In the genomic region with DNA sequence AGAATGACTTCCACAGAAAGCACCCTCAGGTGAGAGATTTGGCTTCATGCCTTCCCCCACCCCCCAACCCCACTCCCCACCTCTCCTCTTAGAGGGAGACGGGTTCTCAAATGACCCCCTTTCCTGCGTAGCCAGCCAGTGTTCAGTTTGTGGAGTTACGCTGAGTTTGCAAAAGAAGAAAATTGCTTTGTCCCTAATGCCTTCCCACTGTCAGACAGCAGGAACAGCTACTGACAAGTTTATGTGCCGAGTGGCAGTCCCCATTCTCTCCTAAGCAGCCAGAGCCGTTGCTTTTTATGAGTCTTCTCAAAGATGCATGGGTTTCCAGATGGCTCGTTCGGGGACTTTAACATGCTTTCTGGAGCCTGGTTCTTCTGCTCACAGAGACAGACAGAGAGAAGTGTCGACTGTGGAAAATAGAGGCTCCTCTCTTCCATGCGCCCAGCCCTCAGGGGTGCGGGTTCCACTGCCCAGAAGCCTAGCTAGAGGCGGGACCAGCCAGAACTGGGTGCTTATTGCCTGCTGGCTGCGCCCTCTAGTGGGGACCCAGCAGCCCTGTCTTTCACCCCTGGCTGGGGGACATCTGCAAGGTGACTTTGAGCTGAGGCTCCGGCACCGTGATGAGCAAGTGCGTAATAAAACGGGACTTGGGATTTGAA, we compare ENCODE assay signal across 1 cellular context.
TF ChIP-seq lines count a peak whose summit lies in the region.

No MANE protein-coding gene starts in this region.

TF ChIP-seq in HepG2, 621 proteins besides CTCF, POLR2A, EP300 and RAD21 (continued from another document and continues in another):
- TF ChIP-seq, protein P1, sequence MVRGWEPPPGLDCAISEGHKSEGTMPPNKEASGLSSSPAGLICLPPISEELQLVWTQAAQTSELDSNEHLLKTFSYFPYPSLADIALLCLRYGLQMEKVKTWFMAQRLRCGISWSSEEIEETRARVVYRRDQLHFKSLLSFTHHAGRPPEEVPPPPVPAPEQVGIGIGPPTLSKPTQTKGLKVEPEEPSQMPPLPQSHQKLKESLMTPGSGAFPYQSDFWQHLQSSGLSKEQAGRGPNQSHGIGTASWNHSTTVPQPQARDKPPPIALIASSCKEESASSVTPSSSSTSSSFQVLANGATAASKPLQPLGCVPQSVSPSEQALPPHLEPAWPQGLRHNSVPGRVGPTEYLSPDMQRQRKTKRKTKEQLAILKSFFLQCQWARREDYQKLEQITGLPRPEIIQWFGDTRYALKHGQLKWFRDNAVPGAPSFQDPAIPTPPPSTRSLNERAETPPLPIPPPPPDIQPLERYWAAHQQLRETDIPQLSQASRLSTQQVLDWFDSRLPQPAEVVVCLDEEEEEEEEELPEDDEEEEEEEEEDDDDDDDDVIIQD (CRISPR knock-in tag; IDR thresholded peaks at IDR 0.05; ENCODE audit: low read depth): 0 out of 2 replicates have a peak, but pooled peaks have one; percentile 31
- TF ChIP-seq POLR2AphosphoS5 (IDR thresholded peaks at IDR 0.05; ENCODE audit: low read depth, low read length): no peak
- TF ChIP-seq MIER2 (CRISPR knock-in tag; IDR thresholded peaks at IDR 0.05): no peak
- TF ChIP-seq, protein P2, sequence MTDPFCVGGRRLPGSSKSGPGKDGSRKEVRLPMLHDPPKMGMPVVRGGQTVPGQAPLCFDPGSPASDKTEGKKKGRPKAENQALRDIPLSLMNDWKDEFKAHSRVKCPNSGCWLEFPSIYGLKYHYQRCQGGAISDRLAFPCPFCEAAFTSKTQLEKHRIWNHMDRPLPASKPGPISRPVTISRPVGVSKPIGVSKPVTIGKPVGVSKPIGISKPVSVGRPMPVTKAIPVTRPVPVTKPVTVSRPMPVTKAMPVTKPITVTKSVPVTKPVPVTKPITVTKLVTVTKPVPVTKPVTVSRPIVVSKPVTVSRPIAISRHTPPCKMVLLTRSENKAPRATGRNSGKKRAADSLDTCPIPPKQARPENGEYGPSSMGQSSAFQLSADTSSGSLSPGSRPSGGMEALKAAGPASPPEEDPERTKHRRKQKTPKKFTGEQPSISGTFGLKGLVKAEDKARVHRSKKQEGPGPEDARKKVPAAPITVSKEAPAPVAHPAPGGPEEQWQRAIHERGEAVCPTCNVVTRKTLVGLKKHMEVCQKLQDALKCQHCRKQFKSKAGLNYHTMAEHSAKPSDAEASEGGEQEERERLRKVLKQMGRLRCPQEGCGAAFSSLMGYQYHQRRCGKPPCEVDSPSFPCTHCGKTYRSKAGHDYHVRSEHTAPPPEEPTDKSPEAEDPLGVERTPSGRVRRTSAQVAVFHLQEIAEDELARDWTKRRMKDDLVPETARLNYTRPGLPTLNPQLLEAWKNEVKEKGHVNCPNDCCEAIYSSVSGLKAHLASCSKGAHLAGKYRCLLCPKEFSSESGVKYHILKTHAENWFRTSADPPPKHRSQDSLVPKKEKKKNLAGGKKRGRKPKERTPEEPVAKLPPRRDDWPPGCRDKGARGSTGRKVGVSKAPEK (CRISPR knock-in tag; IDR thresholded peaks at IDR 0.05; ENCODE audit: borderline replicate concordance): no peak
- TF ChIP-seq, protein P3, sequence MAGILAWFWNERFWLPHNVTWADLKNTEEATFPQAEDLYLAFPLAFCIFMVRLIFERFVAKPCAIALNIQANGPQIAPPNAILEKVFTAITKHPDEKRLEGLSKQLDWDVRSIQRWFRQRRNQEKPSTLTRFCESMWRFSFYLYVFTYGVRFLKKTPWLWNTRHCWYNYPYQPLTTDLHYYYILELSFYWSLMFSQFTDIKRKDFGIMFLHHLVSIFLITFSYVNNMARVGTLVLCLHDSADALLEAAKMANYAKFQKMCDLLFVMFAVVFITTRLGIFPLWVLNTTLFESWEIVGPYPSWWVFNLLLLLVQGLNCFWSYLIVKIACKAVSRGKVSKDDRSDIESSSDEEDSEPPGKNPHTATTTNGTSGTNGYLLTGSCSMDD (CRISPR knock-in tag; IDR thresholded peaks at IDR 0.05): no peak
- TF ChIP-seq ZC3H4 (CRISPR knock-in tag; IDR thresholded peaks at IDR 0.05; ENCODE audit: borderline replicate concordance): no peak
- no peak for TF ChIP-seq ZNF496 (CRISPR knock-in tag; IDR thresholded peaks at IDR 0.05; ENCODE audit: insufficient replicate concordance)
- TF ChIP-seq, protein P4, sequence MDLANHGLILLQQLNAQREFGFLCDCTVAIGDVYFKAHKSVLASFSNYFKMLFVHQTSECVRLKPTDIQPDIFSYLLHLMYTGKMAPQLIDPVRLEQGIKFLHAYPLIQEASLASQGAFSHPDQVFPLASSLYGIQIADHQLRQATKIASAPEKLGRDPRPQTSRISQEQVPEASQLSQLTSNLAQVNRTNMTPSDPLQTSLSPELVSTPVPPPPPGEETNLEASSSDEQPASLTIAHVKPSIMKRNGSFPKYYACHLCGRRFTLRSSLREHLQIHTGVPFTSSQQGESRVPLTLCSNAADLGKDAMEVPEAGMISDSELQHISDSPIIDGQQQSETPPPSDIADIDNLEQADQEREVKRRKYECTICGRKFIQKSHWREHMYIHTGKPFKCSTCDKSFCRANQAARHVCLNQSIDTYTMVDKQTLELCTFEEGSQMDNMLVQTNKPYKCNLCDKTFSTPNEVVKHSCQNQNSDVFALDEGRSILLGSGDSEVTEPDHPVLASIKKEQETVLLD (CRISPR knock-in tag; IDR thresholded peaks at IDR 0.05; ENCODE audit: low read depth): no peak
- TF ChIP-seq, protein P5, sequence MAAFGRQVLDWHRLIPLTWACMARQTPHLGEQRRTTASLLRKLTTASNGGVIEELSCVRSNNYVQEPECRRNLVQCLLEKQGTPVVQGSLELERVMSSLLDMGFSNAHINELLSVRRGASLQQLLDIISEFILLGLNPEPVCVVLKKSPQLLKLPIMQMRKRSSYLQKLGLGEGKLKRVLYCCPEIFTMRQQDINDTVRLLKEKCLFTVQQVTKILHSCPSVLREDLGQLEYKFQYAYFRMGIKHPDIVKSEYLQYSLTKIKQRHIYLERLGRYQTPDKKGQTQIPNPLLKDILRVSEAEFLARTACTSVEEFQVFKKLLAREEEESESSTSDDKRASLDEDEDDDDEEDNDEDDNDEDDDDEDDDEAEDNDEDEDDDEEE (CRISPR knock-in tag; IDR thresholded peaks at IDR 0.05): no peak
- TF ChIP-seq, protein P6, sequence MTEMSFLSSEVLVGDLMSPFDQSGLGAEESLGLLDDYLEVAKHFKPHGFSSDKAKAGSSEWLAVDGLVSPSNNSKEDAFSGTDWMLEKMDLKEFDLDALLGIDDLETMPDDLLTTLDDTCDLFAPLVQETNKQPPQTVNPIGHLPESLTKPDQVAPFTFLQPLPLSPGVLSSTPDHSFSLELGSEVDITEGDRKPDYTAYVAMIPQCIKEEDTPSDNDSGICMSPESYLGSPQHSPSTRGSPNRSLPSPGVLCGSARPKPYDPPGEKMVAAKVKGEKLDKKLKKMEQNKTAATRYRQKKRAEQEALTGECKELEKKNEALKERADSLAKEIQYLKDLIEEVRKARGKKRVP (CRISPR knock-in tag; IDR thresholded peaks at IDR 0.05): no peak
- no peak for TF ChIP-seq ZNF274 (CRISPR knock-in tag; IDR thresholded peaks at IDR 0.05)
- no peak for TF ChIP-seq ZNF720 (CRISPR knock-in tag; IDR thresholded peaks at IDR 0.05)
- no peak for TF ChIP-seq SMYD3 (CRISPR knock-in tag; IDR thresholded peaks at IDR 0.05)
- no peak for TF ChIP-seq ZNF761 (CRISPR knock-in tag; conservative IDR thresholded peaks at IDR 0.05)
- TF ChIP-seq, protein P7, sequence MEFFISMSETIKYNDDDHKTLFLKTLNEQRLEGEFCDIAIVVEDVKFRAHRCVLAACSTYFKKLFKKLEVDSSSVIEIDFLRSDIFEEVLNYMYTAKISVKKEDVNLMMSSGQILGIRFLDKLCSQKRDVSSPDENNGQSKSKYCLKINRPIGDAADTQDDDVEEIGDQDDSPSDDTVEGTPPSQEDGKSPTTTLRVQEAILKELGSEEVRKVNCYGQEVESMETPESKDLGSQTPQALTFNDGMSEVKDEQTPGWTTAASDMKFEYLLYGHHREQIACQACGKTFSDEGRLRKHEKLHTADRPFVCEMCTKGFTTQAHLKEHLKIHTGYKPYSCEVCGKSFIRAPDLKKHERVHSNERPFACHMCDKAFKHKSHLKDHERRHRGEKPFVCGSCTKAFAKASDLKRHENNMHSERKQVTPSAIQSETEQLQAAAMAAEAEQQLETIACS (CRISPR knock-in tag; IDR thresholded peaks at IDR 0.05): no peak
- TF ChIP-seq PAWR (CRISPR knock-in tag; IDR thresholded peaks at IDR 0.05; ENCODE audit: borderline replicate concordance): no peak
- no peak for TF ChIP-seq ZSCAN31 (CRISPR knock-in tag; IDR thresholded peaks at IDR 0.05; ENCODE audit: low read depth)
- TF ChIP-seq, protein P8, sequence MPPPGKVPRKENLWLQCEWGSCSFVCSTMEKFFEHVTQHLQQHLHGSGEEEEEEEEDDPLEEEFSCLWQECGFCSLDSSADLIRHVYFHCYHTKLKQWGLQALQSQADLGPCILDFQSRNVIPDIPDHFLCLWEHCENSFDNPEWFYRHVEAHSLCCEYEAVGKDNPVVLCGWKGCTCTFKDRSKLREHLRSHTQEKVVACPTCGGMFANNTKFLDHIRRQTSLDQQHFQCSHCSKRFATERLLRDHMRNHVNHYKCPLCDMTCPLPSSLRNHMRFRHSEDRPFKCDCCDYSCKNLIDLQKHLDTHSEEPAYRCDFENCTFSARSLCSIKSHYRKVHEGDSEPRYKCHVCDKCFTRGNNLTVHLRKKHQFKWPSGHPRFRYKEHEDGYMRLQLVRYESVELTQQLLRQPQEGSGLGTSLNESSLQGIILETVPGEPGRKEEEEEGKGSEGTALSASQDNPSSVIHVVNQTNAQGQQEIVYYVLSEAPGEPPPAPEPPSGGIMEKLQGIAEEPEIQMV (CRISPR knock-in tag; IDR thresholded peaks at IDR 0.05; ENCODE audit: low read depth): no peak
- no peak for TF ChIP-seq RNF2 (conservative IDR thresholded peaks at IDR 0.05; ENCODE audit: low read depth)
- no peak for TF ChIP-seq IKZF1 (IDR thresholded peaks at IDR 0.05)
- no peak for TF ChIP-seq ZNF775 (CRISPR knock-in tag; IDR thresholded peaks at IDR 0.05; ENCODE audit: borderline replicate concordance)
- no peak for TF ChIP-seq ATRX (CRISPR knock-in tag; IDR thresholded peaks at IDR 0.05; ENCODE audit: borderline replicate concordance)
- no peak for TF ChIP-seq ZBTB42 (CRISPR knock-in tag; IDR thresholded peaks at IDR 0.05)
- no peak for TF ChIP-seq EEA1 (CRISPR knock-in tag; IDR thresholded peaks at IDR 0.05; ENCODE audit: borderline replicate concordance)
- TF ChIP-seq ZNF891 (CRISPR knock-in tag; IDR thresholded peaks at IDR 0.05): no peak
- no peak for TF ChIP-seq MAFG (CRISPR knock-in tag; IDR thresholded peaks at IDR 0.05)
- TF ChIP-seq, protein P9, sequence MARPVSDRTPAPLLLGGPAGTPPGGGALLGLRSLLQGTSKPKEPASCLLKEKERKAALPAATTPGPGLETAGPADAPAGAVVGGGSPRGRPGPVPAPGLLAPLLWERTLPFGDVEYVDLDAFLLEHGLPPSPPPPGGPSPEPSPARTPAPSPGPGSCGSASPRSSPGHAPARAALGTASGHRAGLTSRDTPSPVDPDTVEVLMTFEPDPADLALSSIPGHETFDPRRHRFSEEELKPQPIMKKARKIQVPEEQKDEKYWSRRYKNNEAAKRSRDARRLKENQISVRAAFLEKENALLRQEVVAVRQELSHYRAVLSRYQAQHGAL (CRISPR knock-in tag; IDR thresholded peaks at IDR 0.05; ENCODE audit: not compliant biosample characterization): no peak
- TF ChIP-seq, protein P10, sequence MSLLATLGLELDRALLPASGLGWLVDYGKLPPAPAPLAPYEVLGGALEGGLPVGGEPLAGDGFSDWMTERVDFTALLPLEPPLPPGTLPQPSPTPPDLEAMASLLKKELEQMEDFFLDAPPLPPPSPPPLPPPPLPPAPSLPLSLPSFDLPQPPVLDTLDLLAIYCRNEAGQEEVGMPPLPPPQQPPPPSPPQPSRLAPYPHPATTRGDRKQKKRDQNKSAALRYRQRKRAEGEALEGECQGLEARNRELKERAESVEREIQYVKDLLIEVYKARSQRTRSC (CRISPR knock-in tag; IDR thresholded peaks at IDR 0.05; ENCODE audit: low read depth): no peak
- TF ChIP-seq, protein P11, sequence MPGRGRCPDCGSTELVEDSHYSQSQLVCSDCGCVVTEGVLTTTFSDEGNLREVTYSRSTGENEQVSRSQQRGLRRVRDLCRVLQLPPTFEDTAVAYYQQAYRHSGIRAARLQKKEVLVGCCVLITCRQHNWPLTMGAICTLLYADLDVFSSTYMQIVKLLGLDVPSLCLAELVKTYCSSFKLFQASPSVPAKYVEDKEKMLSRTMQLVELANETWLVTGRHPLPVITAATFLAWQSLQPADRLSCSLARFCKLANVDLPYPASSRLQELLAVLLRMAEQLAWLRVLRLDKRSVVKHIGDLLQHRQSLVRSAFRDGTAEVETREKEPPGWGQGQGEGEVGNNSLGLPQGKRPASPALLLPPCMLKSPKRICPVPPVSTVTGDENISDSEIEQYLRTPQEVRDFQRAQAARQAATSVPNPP (CRISPR knock-in tag; IDR thresholded peaks at IDR 0.05): no peak
- no peak for TF ChIP-seq ZNF781 (CRISPR knock-in tag; IDR thresholded peaks at IDR 0.05; ENCODE audit: borderline replicate concordance, not compliant biosample characterization)
- no peak for TF ChIP-seq ZNF34 (CRISPR knock-in tag; IDR thresholded peaks at IDR 0.05; ENCODE audit: borderline replicate concordance)
- no peak for TF ChIP-seq CCAR2 (optimal IDR thresholded peaks at IDR 0.05; ENCODE audit: low read depth, low read length)
- no peak for TF ChIP-seq CENPX (CRISPR knock-in tag; IDR thresholded peaks at IDR 0.05)
- TF ChIP-seq, protein P12, sequence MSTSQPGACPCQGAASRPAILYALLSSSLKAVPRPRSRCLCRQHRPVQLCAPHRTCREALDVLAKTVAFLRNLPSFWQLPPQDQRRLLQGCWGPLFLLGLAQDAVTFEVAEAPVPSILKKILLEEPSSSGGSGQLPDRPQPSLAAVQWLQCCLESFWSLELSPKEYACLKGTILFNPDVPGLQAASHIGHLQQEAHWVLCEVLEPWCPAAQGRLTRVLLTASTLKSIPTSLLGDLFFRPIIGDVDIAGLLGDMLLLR (CRISPR knock-in tag; IDR thresholded peaks at IDR 0.05): no peak
- TF ChIP-seq, protein P13, sequence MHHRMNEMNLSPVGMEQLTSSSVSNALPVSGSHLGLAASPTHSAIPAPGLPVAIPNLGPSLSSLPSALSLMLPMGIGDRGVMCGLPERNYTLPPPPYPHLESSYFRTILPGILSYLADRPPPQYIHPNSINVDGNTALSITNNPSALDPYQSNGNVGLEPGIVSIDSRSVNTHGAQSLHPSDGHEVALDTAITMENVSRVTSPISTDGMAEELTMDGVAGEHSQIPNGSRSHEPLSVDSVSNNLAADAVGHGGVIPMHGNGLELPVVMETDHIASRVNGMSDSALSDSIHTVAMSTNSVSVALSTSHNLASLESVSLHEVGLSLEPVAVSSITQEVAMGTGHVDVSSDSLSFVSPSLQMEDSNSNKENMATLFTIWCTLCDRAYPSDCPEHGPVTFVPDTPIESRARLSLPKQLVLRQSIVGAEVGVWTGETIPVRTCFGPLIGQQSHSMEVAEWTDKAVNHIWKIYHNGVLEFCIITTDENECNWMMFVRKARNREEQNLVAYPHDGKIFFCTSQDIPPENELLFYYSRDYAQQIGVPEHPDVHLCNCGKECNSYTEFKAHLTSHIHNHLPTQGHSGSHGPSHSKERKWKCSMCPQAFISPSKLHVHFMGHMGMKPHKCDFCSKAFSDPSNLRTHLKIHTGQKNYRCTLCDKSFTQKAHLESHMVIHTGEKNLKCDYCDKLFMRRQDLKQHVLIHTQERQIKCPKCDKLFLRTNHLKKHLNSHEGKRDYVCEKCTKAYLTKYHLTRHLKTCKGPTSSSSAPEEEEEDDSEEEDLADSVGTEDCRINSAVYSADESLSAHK (CRISPR knock-in tag; IDR thresholded peaks at IDR 0.05; ENCODE audit: borderline replicate concordance): no peak
- no peak for TF ChIP-seq ZSCAN30 (CRISPR knock-in tag; IDR thresholded peaks at IDR 0.05)
- TF ChIP-seq, protein P14, sequence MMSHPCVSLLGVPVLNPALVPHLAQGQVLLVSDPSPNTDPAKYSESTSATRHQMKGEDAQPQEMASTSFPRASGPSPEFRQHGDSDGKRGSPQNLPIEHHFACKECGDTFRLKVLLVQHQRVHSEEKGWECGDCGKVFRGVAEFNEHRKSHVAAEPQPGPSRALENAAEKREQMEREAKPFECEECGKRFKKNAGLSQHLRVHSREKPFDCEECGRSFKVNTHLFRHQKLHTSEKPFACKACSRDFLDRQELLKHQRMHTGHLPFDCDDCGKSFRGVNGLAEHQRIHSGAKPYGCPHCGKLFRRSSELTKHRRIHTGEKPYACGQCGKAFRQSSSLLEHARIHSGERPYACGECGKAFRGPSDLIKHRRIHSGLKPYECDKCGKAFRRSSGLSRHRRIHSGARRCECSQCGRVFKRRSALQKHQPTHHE (CRISPR knock-in tag; IDR thresholded peaks at IDR 0.05; ENCODE audit: borderline replicate concordance): no peak
- TF ChIP-seq ADNP (CRISPR knock-in tag; IDR thresholded peaks at IDR 0.05): no peak
